In genomic region chr9:130712564-130713285, GRCh38 we compare ENCODE assay signal across 8 cellular contexts. TPM values are rescaled to one million over a fixed set of nuclear protein-coding genes. Genes with fewer than 3 reads are reported as not detected.
A peak's percentile ranks its signal among the peaks of the same experiment; 100 is the strongest.
DNase-seq lines count a peak whose midpoint lies in the region; ATAC-seq, FAIRE-seq and TF ChIP-seq lines count a peak whose summit lies in the region.

No MANE protein-coding gene starts in this region.

- peak; percentile 99 for ATAC-seq in stimulated activated naive CD8-positive, alpha-beta T cell treated with anti-CD3 and anti-CD28 coated beads, Interleukin-15, Interleukin-2, amounts not matched to agents 100 U/mL and 50 U/mL, for 24 hours

- no peak for FAIRE-seq in H54 (lab: Jason Lieb, UNC)

- H3K9me3 Mint-ChIP-seq in nephron, result no peaks in the 10 kb centered on the region

- peak; percentile 37; the same call in 1 of the 2 replicates for TF ChIP-seq POLR2A in H54 (IDR thresholded peaks at IDR 0.05; ENCODE audit: low read depth, low read length)

- peak overlapping the region; percentile 93 to 96 (median 95) for H3K4me3 Mint-ChIP-seq in nephron

- TF ChIP-seq CTCF in RWPE1 (conservative IDR thresholded peaks at IDR 0.05; ENCODE audit: low read depth) (no peak), fibroblast of the aortic adventitia (IDR thresholded peaks at IDR 0.05; ENCODE audit: insufficient read depth, low read length) (no peak), nephron (IDR thresholded peaks at IDR 0.05; ENCODE audit: unreplicated experiment in 3 of 3) (no peak)

- H3K4me3 ChIP-seq in fibroblast of the aortic adventitia (ENCODE audit: low read depth, low read length), result peak overlapping the region; percentile 83

- H3K27ac Mint-ChIP-seq in nephron, result peak overlapping the region; percentile 81 to 99 (median 96)

- DNase-seq in ELF-1 (ENCODE audit: low read depth, low spot score), result peak; percentile 99
- DNase-seq in H54 (ENCODE audit: insufficient read length, low spot score), result peak; percentile 53
- DNase-seq in LoVo (ENCODE audit: low spot score), result peak; percentile 99
- DNase-seq in RWPE1 (ENCODE audit: low spot score), result peak; percentile 100
- DNase-seq in activated effector memory CD4-positive, alpha-beta T cell treated with Interleukin-2 at 50 U/mL for 16 hours, result peak; percentile 92
- DNase-seq in fibroblast of the aortic adventitia (ENCODE audit: low read depth), result peak; percentile 98
- peak; percentile 95 for DNase-seq in stimulated activated naive CD8-positive, alpha-beta T cell treated with anti-CD3 and anti-CD28 coated beads, Interleukin-15, Interleukin-2, amounts not matched to agents 100 U/mL and 50 U/mL, for 24 hours

- H3K27me3 Mint-ChIP-seq in nephron (ENCODE audit: low read depth), result no peaks in the 10 kb centered on the region

- peaks cover 24% of the 10 kb centered on the region for H3K4me1 Mint-ChIP-seq in nephron

- CTCF ChIA-PET in RWPE1 (lab: Yijun Ruan, JAX), result interaction anchor here (0.6 to 1.6 kb wide), 5 partner anchors 12 to 277 kb away, joined by 3 to 9 read pairs (median 3); no protein-coding TSS in a partner anchor

- H3K27ac ChIP-seq in RWPE1, result peak overlapping the region; percentile 97

- POLR2A ChIA-PET in RWPE1 (lab: Yijun Ruan, JAX; ENCODE audit: low non-redundant PET), result no interaction called here

- no peaks in the 10 kb centered on the region for H3K36me3 Mint-ChIP-seq in nephron (ENCODE audit: low read depth)

RNA-seq across cellular contexts. Expression of gene EXOSC2, which starts 19.1 kb away (rescaled TPM):
- 28.2 and 31.5 TPM in 2 replicates for total RNA-seq in fibroblast of the aortic adventitia (ENCODE audit: low replicate concordance)

RNA-seq across cellular contexts. Expression of gene PRDM12, which starts 48.3 kb away (rescaled TPM):
- not detected in 2 replicates for total RNA-seq in fibroblast of the aortic adventitia (ENCODE audit: low replicate concordance)

Comparison
In these comparisons a context has a peak if more than half of its experiments do, and no peak if none do; other contexts are left out.
1. Peak in every context shown above with its lines: DNase-seq, ATAC-seq, H3K4me3 ChIP-seq and H3K27ac ChIP-seq.